Comparison of ENCODE assay signal across 8 cellular contexts in the genomic region with DNA sequence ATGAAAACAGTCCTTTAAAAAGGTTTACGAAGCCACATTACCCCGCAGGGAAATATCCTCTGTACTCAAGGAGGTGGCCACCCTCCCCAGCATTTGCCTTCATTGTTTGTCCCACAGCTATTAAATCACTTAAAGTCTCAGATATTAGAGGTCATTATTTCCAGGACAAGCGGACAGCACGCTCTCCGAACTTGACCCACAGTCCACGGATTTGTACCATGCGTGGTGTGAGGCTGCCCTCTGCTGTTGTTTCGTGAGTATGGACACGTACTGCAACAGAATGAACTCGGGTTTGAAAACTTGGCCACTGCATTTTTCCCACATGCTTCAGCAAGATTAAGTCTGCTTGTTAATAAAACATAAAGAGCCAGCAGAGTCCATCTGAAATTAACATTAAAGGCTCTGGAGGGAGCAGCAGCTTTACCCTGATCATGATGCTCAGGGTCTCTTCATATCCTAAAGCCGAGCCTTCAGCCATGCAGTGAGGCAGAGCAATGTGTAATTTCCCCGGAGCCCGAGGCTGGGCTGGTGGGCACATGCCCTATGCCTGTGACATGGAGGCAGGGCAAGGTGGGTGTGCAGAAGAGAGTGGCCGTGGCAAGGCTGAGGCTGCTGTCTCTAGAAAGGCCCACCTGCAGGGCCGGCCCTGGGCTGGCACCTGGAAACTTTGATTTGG. TPM values are rescaled to one million over a fixed set of nuclear protein-coding genes. Genes with fewer than 3 reads are reported as not detected.
DNase-seq lines count a peak whose midpoint lies in the region; ATAC-seq and TF ChIP-seq lines count a peak whose summit lies in the region.

No MANE protein-coding gene starts in this region.

- H3K27ac ChIP-seq in SK-N-SH (ENCODE audit: low read depth in 2 of 2, low read length in 1 of 2) (no peak overlapping the region), osteoblast (ENCODE audit: low read depth, low read length) (no peak overlapping the region)

- 71% methylated on average over 15 of the region's 15 CpGs for WGBS in SK-N-SH (ENCODE audit: low lambda C conversion rate)

- H3K4me2 ChIP-seq in SK-N-SH (no peak overlapping the region), osteoblast (ENCODE audit: insufficient read depth, low read length) (no peak overlapping the region)

- H3K9me3 ChIP-seq in SK-N-SH (no peaks in the 10 kb centered on the region), osteoblast (ENCODE audit: low read depth, low read length) (no peaks in the 10 kb centered on the region)

- no peak for ATAC-seq in stimulated activated memory B cell treated with anti-CD40 and anti-IgM and Interleukin-4, amounts not matched to agents 10 μg/mL and 1 μg/mL and 100 μg/mL, for 72 hours

- no peak overlapping the region for H3K4me3 Mint-ChIP-seq in stimulated activated memory B cell treated with anti-CD40 and anti-IgM and Interleukin-4, amounts not matched to agents 10 μg/mL and 1 μg/mL and 100 μg/mL, for 72 hours

- H3K36me3 ChIP-seq in SK-N-SH (replicated peaks in 1 of 2; ENCODE audit: control insufficient read depth in 1 of 2, insufficient read depth in 2 of 2, low read length in 1 of 2): peaks cover 31 to 54% of the 10 kb centered on the region in 2 experiments
- H3K36me3 ChIP-seq in osteoblast (ENCODE audit: insufficient read depth, low read length): peaks cover 80% of the 10 kb centered on the region

- H2AFZ ChIP-seq in SK-N-SH (ENCODE audit: low read depth) (no peak overlapping the region), osteoblast (ENCODE audit: low read length) (no peak overlapping the region)

- no peak for TF ChIP-seq EP300 in SK-N-SH (IDR thresholded peaks at IDR 0.05; ENCODE audit: borderline replicate concordance in 1 of 2, low read depth in 1 of 2, low read length in 1 of 2)

- peak; percentile 94 for TF ChIP-seq RAD21 in SK-N-SH (IDR thresholded peaks at IDR 0.05; ENCODE audit: low read length)

- TF ChIP-seq CTCF in GM12873 (IDR thresholded peaks at IDR 0.05; ENCODE audit: insufficient read depth, low read depth, low read length, missing control alignments): peak; percentile 68
- peak; percentile 79 for TF ChIP-seq CTCF in SK-N-SH (IDR thresholded peaks at IDR 0.05)
- peak; percentile 86 for TF ChIP-seq CTCF in osteoblast (IDR thresholded peaks at IDR 0.05; ENCODE audit: extremely low read depth, low read depth, low read length)

- H3K27me3 Mint-ChIP-seq in stimulated activated memory B cell treated with anti-CD40 and anti-IgM and Interleukin-4, amounts not matched to agents 10 μg/mL and 1 μg/mL and 100 μg/mL, for 72 hours: no peaks in the 10 kb centered on the region

- H3K9ac ChIP-seq in SK-N-SH: no peak overlapping the region

- peaks cover 2% of the 10 kb centered on the region for H3F3A ChIP-seq in SK-N-SH (replicated peaks; ENCODE audit: insufficient read depth)

- H4K20me1 ChIP-seq in SK-N-SH (ENCODE audit: insufficient read depth) (0 out of 2 replicates have a peak, but pooled peaks cover 4% of the 10 kb centered on the region), osteoblast (ENCODE audit: insufficient read depth, low read length) (peaks cover 33% of the 10 kb centered on the region)

- CTCF ChIA-PET in SK-N-SH (lab: Yijun Ruan, JAX): interaction anchor here (0.6 to 4.7 kb wide), 40 partner anchors 8 to 528 kb away, joined by 3 to 67 read pairs (median 4); a partner anchor contains a TSS

- no peak overlapping the region; a peak in 1 of 4 replicates for H3K4me3 ChIP-seq in SK-N-SH (ENCODE audit: low read depth in 2 of 2, low read length in 1 of 2)
- H3K4me3 ChIP-seq in osteoblast (ENCODE audit: insufficient read depth, low read length): no peak overlapping the region

- H3K79me2 ChIP-seq in SK-N-SH (ENCODE audit: insufficient read depth) (no peaks in the 10 kb centered on the region), osteoblast (ENCODE audit: insufficient read depth, low read length) (peaks cover 1% of the 10 kb centered on the region)

- H3K4me1 ChIP-seq in SK-N-SH (ENCODE audit: control insufficient read depth in 1 of 2, insufficient read depth in 2 of 2, low read depth in 1 of 2, low read length in 1 of 2): no peaks in the 10 kb centered on the region; a peak in 1 of 4 replicates
- H3K4me1 ChIP-seq in osteoblast (ENCODE audit: insufficient read depth, low read length): peaks cover 2% of the 10 kb centered on the region

- H3K27me3 ChIP-seq in SK-N-SH (ENCODE audit: insufficient read depth) (no peaks in the 10 kb centered on the region), osteoblast (ENCODE audit: insufficient read depth, low read length) (no peaks in the 10 kb centered on the region)

- no peaks in the 10 kb centered on the region for H3K9me2 ChIP-seq in SK-N-SH

- H3K4me1 Mint-ChIP-seq in stimulated activated memory B cell treated with anti-CD40 and anti-IgM and Interleukin-4, amounts not matched to agents 10 μg/mL and 1 μg/mL and 100 μg/mL, for 72 hours: no peaks in the 10 kb centered on the region

- H3K9me3 Mint-ChIP-seq in stimulated activated memory B cell treated with anti-CD40 and anti-IgM and Interleukin-4, amounts not matched to agents 10 μg/mL and 1 μg/mL and 100 μg/mL, for 72 hours: no peaks in the 10 kb centered on the region

- POLR2A ChIA-PET in SK-N-SH (lab: Yijun Ruan, JAX): no interaction called here

- no peak overlapping the region for H3K27ac Mint-ChIP-seq in stimulated activated memory B cell treated with anti-CD40 and anti-IgM and Interleukin-4, amounts not matched to agents 10 μg/mL and 1 μg/mL and 100 μg/mL, for 72 hours

- DNase-seq in AML-193 (lab: John Stamatoyannopoulos, UW): peak; percentile 14 to 21
- peak; percentile 77 for DNase-seq in SK-N-SH
- DNase-seq in fibroblast of the conjunctiva (ENCODE audit: low read depth): peak; percentile 29
- peak; percentile 88 for DNase-seq in osteoblast (ENCODE audit: insufficient read length, low spot score, missing footprints)
- DNase-seq in 8988T: no peak
- DNase-seq in activated effector memory CD4-positive, alpha-beta T cell treated with anti-CD3 and anti-CD28 coated beads, Interleukin-2, amount 50 U/mL, for 16 hours: no peak

- H3K36me3 Mint-ChIP-seq in stimulated activated memory B cell treated with anti-CD40 and anti-IgM and Interleukin-4, amounts not matched to agents 10 μg/mL and 1 μg/mL and 100 μg/mL, for 72 hours: peaks cover 36% of the 10 kb centered on the region

TF ChIP-seq in SK-N-SH, 30 proteins besides CTCF, POLR2A, EP300 and RAD21:
- TF ChIP-seq SMC3 (IDR thresholded peaks at IDR 0.05; ENCODE audit: low read depth, low read length) (peak; percentile 75), RFX5 (IDR thresholded peaks at IDR 0.05; ENCODE audit: low read length) (no peak), NRF1 (IDR thresholded peaks at IDR 0.05; ENCODE audit: low read depth, low read length) (no peak), POLR2AphosphoS5 (IDR thresholded peaks at IDR 0.05; ENCODE audit: low read depth, low read length) (no peak), YY1 (IDR thresholded peaks at IDR 0.05; ENCODE audit: low read depth) (no peak)

RNA-seq across cellular contexts. Expression of a gene that starts 19.7 kb away (rescaled TPM):
- polyA plus RNA-seq in SK-N-SH (2012; rRNA removed): 11.9 and 19.0 TPM in 2 replicates
- 9.7 and 12.5 TPM in 2 replicates for polyA plus RNA-seq in SK-N-SH (2012; cell fraction: cytosol; rRNA removed)
- 23.7 and 24.7 TPM in 2 replicates for polyA plus RNA-seq in SK-N-SH (2012; cell fraction: nucleus; rRNA removed)
- total RNA-seq in osteoblast: 24.2 and 27.7 TPM in 2 replicates

Comparison
In these comparisons a context has a peak if more than half of its experiments do, and no peak if none do; other contexts are left out.
1. DNase-seq: peak in AML-193 (2 of 2), SK-N-SH (single experiment), fibroblast of the conjunctiva (single experiment) and osteoblast (single experiment); none in 8988T (single experiment) and activated effector memory CD4-positive, alpha-beta T cell treated with anti-CD3 and anti-CD28 coated beads, Interleukin-2, amount 50 U/mL, for 16 hours (single experiment).
2. Peak in every context shown above with its lines, with median percentiles within 50 percentile points of each other: CTCF ChIP-seq.